ENCODE assay signal across 18 cellular contexts in genomic region chr19:18674616-18675015, GRCh38. TPM values are rescaled to one million over a fixed set of nuclear protein-coding genes. Genes with fewer than 3 reads are reported as not detected.
A peak's percentile ranks its signal among the peaks of the same experiment; 100 is the strongest.
DNase-seq lines count a peak whose midpoint lies in the region; ATAC-seq and TF ChIP-seq lines count a peak whose summit lies in the region.
"Had no signal": no experiment of that assay in that cellular context is flagged by ENCODE, and none has a peak within 500 bp of the region (broad histone marks: within the 10 kb centered on the region; RNA-seq: fewer than 3 reads in every experiment).

No MANE protein-coding gene starts in this region.

- peaks cover 4% of the 10 kb centered on the region for H3K27me3 Mint-ChIP-seq in brain
- no peaks in the 10 kb centered on the region for H3K27me3 Mint-ChIP-seq in natural killer cell treated with Interleukin-12 subunit alpha and Interleukin-12 subunit beta and Interleukin-15 and Interleukin-18, amount 100 ng/mL, for 72 hours

- peak; percentile 57 for ATAC-seq in Right ventricle myocardium superior (ENCODE audit: poor library complexity)
- no peak for ATAC-seq in natural killer cell treated with Interleukin-12 subunit alpha and Interleukin-12 subunit beta and Interleukin-15 and Interleukin-18, amount 100 ng/mL, for 72 hours
- no peak for ATAC-seq in stimulated activated effector memory CD8-positive, alpha-beta T cell treated with anti-CD3 and anti-CD28 coated beads, Interleukin-12 subunit alpha, Interleukin-12 subunit beta, amount 100 ng/mL, for 72 hours
- ATAC-seq: lower lobe of right lung; stimulated activated naive CD8-positive, alpha-beta T cell treated with anti-CD3 and anti-CD28 coated beads, Interleukin-15, Interleukin-2, amounts not matched to agents 100 U/mL and 50 U/mL, for 24 hours had no signal

- H3K27ac Mint-ChIP-seq in brain: peak overlapping the region in 3 of 5 experiments; percentile 33 to 82 (median 36)
- no peak overlapping the region for H3K27ac Mint-ChIP-seq in natural killer cell treated with Interleukin-12 subunit alpha and Interleukin-12 subunit beta and Interleukin-15 and Interleukin-18, amount 100 ng/mL, for 72 hours
- no peak overlapping the region for H3K27ac Mint-ChIP-seq in stimulated activated effector memory CD8-positive, alpha-beta T cell treated with anti-CD3 and anti-CD28 coated beads, Interleukin-12 subunit alpha, Interleukin-12 subunit beta, amount 100 ng/mL, for 72 hours

- intact Hi-C loops in Right ventricle myocardium superior (cut with DNase I) (no loop called here), tibial artery (cut with DNase I; ENCODE audit: low total_unique reads) (loop anchor here (5.0 kb wide), 1 partner anchor 77 kb away; no protein-coding TSS in a partner anchor)

- no peaks in the 10 kb centered on the region for H3K9me3 ChIP-seq in right atrium auricular region
- H3K9me3 ChIP-seq in tibial artery: no peaks in the 10 kb centered on the region
- H3K9me3 ChIP-seq: esophagus squamous epithelium, lower lobe of right lung had no signal

- H3K9me3 Mint-ChIP-seq in brain: no peaks in the 10 kb centered on the region
- no peaks in the 10 kb centered on the region for H3K9me3 Mint-ChIP-seq in natural killer cell treated with Interleukin-12 subunit alpha and Interleukin-12 subunit beta and Interleukin-15 and Interleukin-18, amount 100 ng/mL, for 72 hours
- no peaks in the 10 kb centered on the region for H3K9me3 Mint-ChIP-seq in stimulated activated effector memory CD8-positive, alpha-beta T cell treated with anti-CD3 and anti-CD28 coated beads, Interleukin-12 subunit alpha, Interleukin-12 subunit beta, amount 100 ng/mL, for 72 hours
- H3K9me3 Mint-ChIP-seq: neural crest cell had no signal

- DNase-seq in Right ventricle myocardium superior: peak; percentile 80
- DNase-seq in right atrium auricular region (ENCODE audit: low spot score): no peak
- no peak for DNase-seq in tibial artery
- no peak for DNase-seq in natural killer cell treated with Interleukin-12 subunit alpha and Interleukin-12 subunit beta and Interleukin-15 and Interleukin-18, amount 100 ng/mL, for 72 hours (ENCODE audit: low spot score)
- no peak for DNase-seq in stimulated activated effector memory CD8-positive, alpha-beta T cell treated with anti-CD3 and anti-CD28 coated beads, Interleukin-12 subunit alpha, Interleukin-12 subunit beta, amount 100 ng/mL, for 72 hours (ENCODE audit: low spot score in 2 of 2)
- no peak for DNase-seq in coronary artery (ENCODE audit: low spot score)
- DNase-seq: ACHN; activated CD4-positive, alpha-beta T cell treated with anti-CD3 and anti-CD28 coated beads for 4 hours; activated T-cell treated with anti-CD3 and anti-CD28 coated beads for 4 hours; cortex of kidney; esophagus squamous epithelium; lower lobe of right lung; NCI-H526 treated with DMSO at 0.1 percent for 48 hours; stimulated activated naive CD8-positive, alpha-beta T cell treated with anti-CD3 and anti-CD28 coated beads, Interleukin-15, Interleukin-2, amounts not matched to agents 100 U/mL and 50 U/mL, for 24 hours had no signal

- no peak overlapping the region for H3K4me3 ChIP-seq in right atrium auricular region
- H3K4me3 ChIP-seq in tibial artery: no peak overlapping the region
- H3K4me3 ChIP-seq in coronary artery: no peak overlapping the region
- H3K4me3 ChIP-seq: esophagus squamous epithelium, lower lobe of right lung, skin epidermis had no signal

- H3K4me1 Mint-ChIP-seq in brain: peaks cover 23% of the 10 kb centered on the region
- peaks cover 6 to 11% of the 10 kb centered on the region in 2 donors for H3K4me1 Mint-ChIP-seq in natural killer cell treated with Interleukin-12 subunit alpha and Interleukin-12 subunit beta and Interleukin-15 and Interleukin-18, amount 100 ng/mL, for 72 hours (ENCODE audit: low read depth in 2 of 2)
- H3K4me1 Mint-ChIP-seq in stimulated activated effector memory CD8-positive, alpha-beta T cell treated with anti-CD3 and anti-CD28 coated beads, Interleukin-12 subunit alpha, Interleukin-12 subunit beta, amount 100 ng/mL, for 72 hours: peaks cover 4% of the 10 kb centered on the region

- TF ChIP-seq CTCF in right atrium auricular region (IDR thresholded peaks at IDR 0.05) (no peak), brain (conservative IDR thresholded peaks at IDR 0.05) (no peak), tibial artery (IDR thresholded peaks at IDR 0.05) (no peak), coronary artery (IDR thresholded peaks at IDR 0.05) (no peak)

- H3K4me1 ChIP-seq in right atrium auricular region (peaks cover 0 to 41% of the 10 kb centered on the region in 2 donors), tibial artery (peaks cover 0 to 70% (median 48%) of the 10 kb centered on the region in 4 donors)

- no peak overlapping the region for H3K4me3 Mint-ChIP-seq in brain
- no peak overlapping the region for H3K4me3 Mint-ChIP-seq in natural killer cell treated with Interleukin-12 subunit alpha and Interleukin-12 subunit beta and Interleukin-15 and Interleukin-18, amount 100 ng/mL, for 72 hours
- no peak overlapping the region for H3K4me3 Mint-ChIP-seq in stimulated activated effector memory CD8-positive, alpha-beta T cell treated with anti-CD3 and anti-CD28 coated beads, Interleukin-12 subunit alpha, Interleukin-12 subunit beta, amount 100 ng/mL, for 72 hours
- H3K4me3 Mint-ChIP-seq: neural crest cell had no signal

- no peaks in the 10 kb centered on the region for H3K27me3 ChIP-seq in right atrium auricular region
- no peaks in the 10 kb centered on the region for H3K27me3 ChIP-seq in layer of hippocampus (ENCODE audit: control insufficient read depth, insufficient read depth, low read length)
- no peaks in the 10 kb centered on the region for H3K27me3 ChIP-seq in tibial artery
- H3K27me3 ChIP-seq: esophagus squamous epithelium had no signal

- peaks cover 5% of the 10 kb centered on the region for H3K36me3 ChIP-seq in right atrium auricular region
- H3K36me3 ChIP-seq in tibial artery: peaks cover 3 to 23% (median 10%) of the 10 kb centered on the region in 3 donors

- H3K36me3 Mint-ChIP-seq in brain: peaks cover 7% of the 10 kb centered on the region
- H3K36me3 Mint-ChIP-seq in natural killer cell treated with Interleukin-12 subunit alpha and Interleukin-12 subunit beta and Interleukin-15 and Interleukin-18, amount 100 ng/mL, for 72 hours: no peaks in the 10 kb centered on the region
- H3K36me3 Mint-ChIP-seq in stimulated activated effector memory CD8-positive, alpha-beta T cell treated with anti-CD3 and anti-CD28 coated beads, Interleukin-12 subunit alpha, Interleukin-12 subunit beta, amount 100 ng/mL, for 72 hours: peaks cover 9% of the 10 kb centered on the region

- H3K27ac ChIP-seq in right atrium auricular region (peak overlapping the region in 1 of 2 donors; percentile 46), layer of hippocampus (ENCODE audit: low read depth, low read length) (peak overlapping the region; percentile 43), tibial artery (peak overlapping the region; percentile 80 to 99), coronary artery (peak overlapping the region in 1 of 2 donors; percentile 36)
- H3K27ac ChIP-seq: esophagus squamous epithelium, lower lobe of right lung, skin epidermis had no signal

RNA-seq across cellular contexts. Expression of gene CRTC1, which starts 8.9 kb away (rescaled TPM):
- total RNA-seq in Right ventricle myocardium superior (9.1 TPM), right atrium auricular region (1 to 10 TPM; 4.0 to 5.8 TPM)
- 29.6 TPM for polyA plus RNA-seq in brain (ENCODE audit: insufficient read depth, low read depth, low replicate concordance)
- 1 to 10 TPM; 7.6 to 9.3 TPM for total RNA-seq in natural killer cell treated with Interleukin-12 subunit alpha and Interleukin-12 subunit beta and Interleukin-15 and Interleukin-18, amount 100 ng/mL, for 72 hours

RNA-seq across cellular contexts. Expression of gene KLHL26, which starts 37.8 kb away (rescaled TPM):
- 4.5 TPM for total RNA-seq in Right ventricle myocardium superior
- total RNA-seq in right atrium auricular region: 10 to 100 TPM in 1 of 2 donors, 1 to 10 TPM in 1; 5.7 to 11.3 TPM
- polyA plus RNA-seq in brain (ENCODE audit: insufficient read depth, low read depth, low replicate concordance): 10.9 TPM
- 10 to 100 TPM; 11.6 to 18.3 TPM for total RNA-seq in natural killer cell treated with Interleukin-12 subunit alpha and Interleukin-12 subunit beta and Interleukin-15 and Interleukin-18, amount 100 ng/mL, for 72 hours

Comparison
In these comparisons a context has a peak if more than half of its experiments do, and no peak if none do; other contexts are left out.
1. H3K27ac Mint-ChIP-seq: peak in brain (3 of 5); none in natural killer cell treated with Interleukin-12 subunit alpha and Interleukin-12 subunit beta and Interleukin-15 and Interleukin-18, amount 100 ng/mL, for 72 hours (0 of 2) and stimulated activated effector memory CD8-positive, alpha-beta T cell treated with anti-CD3 and anti-CD28 coated beads, Interleukin-12 subunit alpha, Interleukin-12 subunit beta, amount 100 ng/mL, for 72 hours (single experiment).